1 cellular context compared by ENCODE assay signal in the genomic region with DNA sequence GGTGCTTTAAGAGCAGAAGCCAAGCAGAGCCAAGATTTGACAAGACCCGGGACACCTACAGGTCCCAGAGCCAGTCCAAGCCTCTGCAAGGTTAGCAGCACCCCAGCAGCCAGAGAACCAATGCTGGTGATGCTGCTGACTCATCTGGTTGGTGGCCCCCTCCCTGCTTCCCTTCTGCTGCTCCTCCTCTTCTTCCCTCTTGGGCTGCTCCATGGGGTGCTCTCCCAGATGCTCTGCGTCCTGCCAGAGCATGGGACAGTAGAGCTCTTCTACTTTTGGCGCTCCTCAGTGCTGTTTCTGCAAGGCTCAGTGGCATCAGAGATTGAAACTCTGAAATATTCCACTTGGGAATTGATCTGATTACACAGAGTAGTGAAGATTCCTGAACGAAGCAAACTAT.
A peak's percentile ranks its signal among the peaks of the same experiment; 100 is the strongest.
TF ChIP-seq lines count a peak whose summit lies in the region.

No MANE protein-coding gene starts in this region.

TF ChIP-seq in HEK293, 187 proteins besides CTCF, POLR2A, EP300 and RAD21 (continued from another document):
- TF ChIP-seq, protein P1, sequence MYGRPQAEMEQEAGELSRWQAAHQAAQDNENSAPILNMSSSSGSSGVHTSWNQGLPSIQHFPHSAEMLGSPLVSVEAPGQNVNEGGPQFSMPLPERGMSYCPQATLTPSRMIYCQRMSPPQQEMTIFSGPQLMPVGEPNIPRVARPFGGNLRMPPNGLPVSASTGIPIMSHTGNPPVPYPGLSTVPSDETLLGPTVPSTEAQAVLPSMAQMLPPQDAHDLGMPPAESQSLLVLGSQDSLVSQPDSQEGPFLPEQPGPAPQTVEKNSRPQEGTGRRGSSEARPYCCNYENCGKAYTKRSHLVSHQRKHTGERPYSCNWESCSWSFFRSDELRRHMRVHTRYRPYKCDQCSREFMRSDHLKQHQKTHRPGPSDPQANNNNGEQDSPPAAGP (tag by site-specific recombination; IDR thresholded peaks at IDR 0.05) = no peak
- TF ChIP-seq, protein P2, sequence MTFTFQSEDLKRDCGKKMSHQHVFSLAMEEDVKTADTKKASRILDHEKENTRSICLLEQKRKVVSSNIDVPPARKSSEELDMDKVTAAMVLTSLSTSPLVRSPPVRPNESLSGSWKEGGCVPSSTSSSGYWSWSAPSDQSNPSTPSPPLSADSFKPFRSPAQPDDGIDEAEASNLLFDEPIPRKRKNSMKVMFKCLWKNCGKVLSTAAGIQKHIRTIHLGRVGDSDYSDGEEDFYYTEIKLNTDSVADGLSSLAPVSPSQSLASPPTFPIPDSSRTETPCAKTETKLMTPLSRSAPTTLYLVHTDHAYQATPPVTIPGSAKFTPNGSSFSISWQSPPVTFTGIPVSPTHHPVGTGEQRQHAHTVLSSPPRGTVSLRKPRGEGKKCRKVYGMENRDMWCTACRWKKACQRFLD (tag by site-specific recombination; IDR thresholded peaks at IDR 0.05) = no peak
- TF ChIP-seq GLI4 (tag by site-specific recombination; IDR thresholded peaks at IDR 0.05) = no peak
- TF ChIP-seq ZNF394 (tag by site-specific recombination; IDR thresholded peaks at IDR 0.05; ENCODE audit: borderline replicate concordance) = peak; percentile 51; the same call in 1 of the 2 replicates
- TF ChIP-seq OVOL3 (tag by site-specific recombination; IDR thresholded peaks at IDR 0.05) = no peak
- no peak for TF ChIP-seq ZNF660 (tag by site-specific recombination; IDR thresholded peaks at IDR 0.05)
- no peak for TF ChIP-seq ZNF843 (tag by site-specific recombination; IDR thresholded peaks at IDR 0.05)
